Comparison of ENCODE assay signal across 2 cellular contexts in the genomic region with DNA sequence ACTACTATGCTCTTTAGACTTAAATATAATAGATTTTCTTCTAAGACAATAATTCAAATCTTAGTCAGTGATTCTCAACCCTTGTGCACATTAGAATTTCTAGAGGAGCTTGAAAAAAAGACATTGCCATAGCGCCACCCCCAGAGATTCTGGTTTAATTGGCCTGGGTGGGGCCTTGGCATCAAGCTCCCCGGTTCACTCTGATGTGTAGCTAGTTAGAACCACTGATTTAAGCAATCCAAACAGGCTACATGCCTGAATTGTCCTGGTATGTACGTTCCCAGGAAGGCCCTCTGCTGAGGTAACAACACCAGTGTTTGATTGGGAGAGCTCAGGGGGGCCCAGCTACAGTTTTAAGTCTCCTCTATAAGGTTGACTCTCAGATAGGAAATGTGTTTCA.
TF ChIP-seq lines count a peak whose summit lies in the region.

No MANE protein-coding gene starts in this region.

TF ChIP-seq in HCT116, 20 proteins besides CTCF, POLR2A, EP300 and RAD21:
- no peak for TF ChIP-seq TCF7L2 (IDR thresholded peaks at IDR 0.05; ENCODE audit: borderline replicate concordance, extremely low read depth, insufficient read depth, insufficient read length)
- TF ChIP-seq, protein P1, sequence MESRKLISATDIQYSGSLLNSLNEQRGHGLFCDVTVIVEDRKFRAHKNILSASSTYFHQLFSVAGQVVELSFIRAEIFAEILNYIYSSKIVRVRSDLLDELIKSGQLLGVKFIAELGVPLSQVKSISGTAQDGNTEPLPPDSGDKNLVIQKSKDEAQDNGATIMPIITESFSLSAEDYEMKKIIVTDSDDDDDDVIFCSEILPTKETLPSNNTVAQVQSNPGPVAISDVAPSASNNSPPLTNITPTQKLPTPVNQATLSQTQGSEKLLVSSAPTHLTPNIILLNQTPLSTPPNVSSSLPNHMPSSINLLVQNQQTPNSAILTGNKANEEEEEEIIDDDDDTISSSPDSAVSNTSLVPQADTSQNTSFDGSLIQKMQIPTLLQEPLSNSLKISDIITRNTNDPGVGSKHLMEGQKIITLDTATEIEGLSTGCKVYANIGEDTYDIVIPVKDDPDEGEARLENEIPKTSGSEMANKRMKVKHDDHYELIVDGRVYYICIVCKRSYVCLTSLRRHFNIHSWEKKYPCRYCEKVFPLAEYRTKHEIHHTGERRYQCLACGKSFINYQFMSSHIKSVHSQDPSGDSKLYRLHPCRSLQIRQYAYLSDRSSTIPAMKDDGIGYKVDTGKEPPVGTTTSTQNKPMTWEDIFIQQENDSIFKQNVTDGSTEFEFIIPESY (IDR thresholded peaks at IDR 0.05; ENCODE audit: extremely low read depth, insufficient replicate concordance, low read length), result no peak
- TF ChIP-seq SP1 (IDR thresholded peaks at IDR 0.05; ENCODE audit: low read depth), result no peak
- TF ChIP-seq, protein P2, sequence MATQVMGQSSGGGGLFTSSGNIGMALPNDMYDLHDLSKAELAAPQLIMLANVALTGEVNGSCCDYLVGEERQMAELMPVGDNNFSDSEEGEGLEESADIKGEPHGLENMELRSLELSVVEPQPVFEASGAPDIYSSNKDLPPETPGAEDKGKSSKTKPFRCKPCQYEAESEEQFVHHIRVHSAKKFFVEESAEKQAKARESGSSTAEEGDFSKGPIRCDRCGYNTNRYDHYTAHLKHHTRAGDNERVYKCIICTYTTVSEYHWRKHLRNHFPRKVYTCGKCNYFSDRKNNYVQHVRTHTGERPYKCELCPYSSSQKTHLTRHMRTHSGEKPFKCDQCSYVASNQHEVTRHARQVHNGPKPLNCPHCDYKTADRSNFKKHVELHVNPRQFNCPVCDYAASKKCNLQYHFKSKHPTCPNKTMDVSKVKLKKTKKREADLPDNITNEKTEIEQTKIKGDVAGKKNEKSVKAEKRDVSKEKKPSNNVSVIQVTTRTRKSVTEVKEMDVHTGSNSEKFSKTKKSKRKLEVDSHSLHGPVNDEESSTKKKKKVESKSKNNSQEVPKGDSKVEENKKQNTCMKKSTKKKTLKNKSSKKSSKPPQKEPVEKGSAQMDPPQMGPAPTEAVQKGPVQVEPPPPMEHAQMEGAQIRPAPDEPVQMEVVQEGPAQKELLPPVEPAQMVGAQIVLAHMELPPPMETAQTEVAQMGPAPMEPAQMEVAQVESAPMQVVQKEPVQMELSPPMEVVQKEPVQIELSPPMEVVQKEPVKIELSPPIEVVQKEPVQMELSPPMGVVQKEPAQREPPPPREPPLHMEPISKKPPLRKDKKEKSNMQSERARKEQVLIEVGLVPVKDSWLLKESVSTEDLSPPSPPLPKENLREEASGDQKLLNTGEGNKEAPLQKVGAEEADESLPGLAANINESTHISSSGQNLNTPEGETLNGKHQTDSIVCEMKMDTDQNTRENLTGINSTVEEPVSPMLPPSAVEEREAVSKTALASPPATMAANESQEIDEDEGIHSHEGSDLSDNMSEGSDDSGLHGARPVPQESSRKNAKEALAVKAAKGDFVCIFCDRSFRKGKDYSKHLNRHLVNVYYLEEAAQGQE (IDR thresholded peaks at IDR 0.05; ENCODE audit: low read depth), result no peak
- no peak for TF ChIP-seq ELF1 (IDR thresholded peaks at IDR 0.05; ENCODE audit: borderline replicate concordance, low read depth)
- TF ChIP-seq FOSL1 (IDR thresholded peaks at IDR 0.05; ENCODE audit: low read depth), result no peak
- no peak for TF ChIP-seq SRF (IDR thresholded peaks at IDR 0.05; ENCODE audit: low read depth)

TF ChIP-seq in GM12878, 131 proteins besides CTCF, POLR2A, EP300 and RAD21:
- TF ChIP-seq KLF5 (IDR thresholded peaks at IDR 0.05; ENCODE audit: partially characterized antibody), result no peak
- TF ChIP-seq DPF2 (IDR thresholded peaks at IDR 0.05), result no peak
- no peak for TF ChIP-seq RAD51 (IDR thresholded peaks at IDR 0.05)
- no peak for TF ChIP-seq RB1 (IDR thresholded peaks at IDR 0.05; ENCODE audit: borderline replicate concordance)
- TF ChIP-seq, protein P3, sequence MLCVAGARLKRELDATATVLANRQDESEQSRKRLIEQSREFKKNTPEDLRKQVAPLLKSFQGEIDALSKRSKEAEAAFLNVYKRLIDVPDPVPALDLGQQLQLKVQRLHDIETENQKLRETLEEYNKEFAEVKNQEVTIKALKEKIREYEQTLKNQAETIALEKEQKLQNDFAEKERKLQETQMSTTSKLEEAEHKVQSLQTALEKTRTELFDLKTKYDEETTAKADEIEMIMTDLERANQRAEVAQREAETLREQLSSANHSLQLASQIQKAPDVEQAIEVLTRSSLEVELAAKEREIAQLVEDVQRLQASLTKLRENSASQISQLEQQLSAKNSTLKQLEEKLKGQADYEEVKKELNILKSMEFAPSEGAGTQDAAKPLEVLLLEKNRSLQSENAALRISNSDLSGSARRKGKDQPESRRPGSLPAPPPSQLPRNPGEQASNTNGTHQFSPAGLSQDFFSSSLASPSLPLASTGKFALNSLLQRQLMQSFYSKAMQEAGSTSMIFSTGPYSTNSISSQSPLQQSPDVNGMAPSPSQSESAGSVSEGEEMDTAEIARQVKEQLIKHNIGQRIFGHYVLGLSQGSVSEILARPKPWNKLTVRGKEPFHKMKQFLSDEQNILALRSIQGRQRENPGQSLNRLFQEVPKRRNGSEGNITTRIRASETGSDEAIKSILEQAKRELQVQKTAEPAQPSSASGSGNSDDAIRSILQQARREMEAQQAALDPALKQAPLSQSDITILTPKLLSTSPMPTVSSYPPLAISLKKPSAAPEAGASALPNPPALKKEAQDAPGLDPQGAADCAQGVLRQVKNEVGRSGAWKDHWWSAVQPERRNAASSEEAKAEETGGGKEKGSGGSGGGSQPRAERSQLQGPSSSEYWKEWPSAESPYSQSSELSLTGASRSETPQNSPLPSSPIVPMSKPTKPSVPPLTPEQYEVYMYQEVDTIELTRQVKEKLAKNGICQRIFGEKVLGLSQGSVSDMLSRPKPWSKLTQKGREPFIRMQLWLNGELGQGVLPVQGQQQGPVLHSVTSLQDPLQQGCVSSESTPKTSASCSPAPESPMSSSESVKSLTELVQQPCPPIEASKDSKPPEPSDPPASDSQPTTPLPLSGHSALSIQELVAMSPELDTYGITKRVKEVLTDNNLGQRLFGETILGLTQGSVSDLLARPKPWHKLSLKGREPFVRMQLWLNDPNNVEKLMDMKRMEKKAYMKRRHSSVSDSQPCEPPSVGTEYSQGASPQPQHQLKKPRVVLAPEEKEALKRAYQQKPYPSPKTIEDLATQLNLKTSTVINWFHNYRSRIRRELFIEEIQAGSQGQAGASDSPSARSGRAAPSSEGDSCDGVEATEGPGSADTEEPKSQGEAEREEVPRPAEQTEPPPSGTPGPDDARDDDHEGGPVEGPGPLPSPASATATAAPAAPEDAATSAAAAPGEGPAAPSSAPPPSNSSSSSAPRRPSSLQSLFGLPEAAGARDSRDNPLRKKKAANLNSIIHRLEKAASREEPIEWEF (IDR thresholded peaks at IDR 0.05; ENCODE audit: insufficient replicate concordance, low read depth, low read length), result no peak
- no peak for TF ChIP-seq IKZF2 (IDR thresholded peaks at IDR 0.05)
- TF ChIP-seq BCL11A (IDR thresholded peaks at IDR 0.05; ENCODE audit: low read depth, low read length), result no peak
- no peak for TF ChIP-seq MYB (IDR thresholded peaks at IDR 0.05; ENCODE audit: borderline replicate concordance, low read depth, low read length)
- no peak for TF ChIP-seq POU2F2 (IDR thresholded peaks at IDR 0.05; ENCODE audit: borderline replicate concordance, low read depth, low read length)
- TF ChIP-seq NR2F1 (conservative IDR thresholded peaks at IDR 0.05), result no peak
- no peak for TF ChIP-seq ATF7 (IDR thresholded peaks at IDR 0.05; ENCODE audit: low read depth)
- TF ChIP-seq, protein P4, sequence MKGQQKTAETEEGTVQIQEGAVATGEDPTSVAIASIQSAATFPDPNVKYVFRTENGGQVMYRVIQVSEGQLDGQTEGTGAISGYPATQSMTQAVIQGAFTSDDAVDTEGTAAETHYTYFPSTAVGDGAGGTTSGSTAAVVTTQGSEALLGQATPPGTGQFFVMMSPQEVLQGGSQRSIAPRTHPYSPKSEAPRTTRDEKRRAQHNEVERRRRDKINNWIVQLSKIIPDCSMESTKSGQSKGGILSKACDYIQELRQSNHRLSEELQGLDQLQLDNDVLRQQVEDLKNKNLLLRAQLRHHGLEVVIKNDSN (IDR thresholded peaks at IDR 0.05; ENCODE audit: borderline replicate concordance, extremely low read length, insufficient read depth, low read depth, low read length), result no peak
- no peak for TF ChIP-seq TBL1XR1 (IDR thresholded peaks at IDR 0.05; ENCODE audit: low read depth, low read length)
- no peak for TF ChIP-seq JUNB (IDR thresholded peaks at IDR 0.05)
- TF ChIP-seq HCFC1 (IDR thresholded peaks at IDR 0.05; ENCODE audit: low read length), result no peak
- TF ChIP-seq SMARCA5 (IDR thresholded peaks at IDR 0.05), result no peak
